ENCODE assay signal across 11 cellular contexts in genomic region chr22:39207141-39208012, GRCh38. TPM values are rescaled to one million over a fixed set of nuclear protein-coding genes. Genes with fewer than 3 reads are reported as not detected.
DNase-seq lines count a peak whose midpoint lies in the region; ATAC-seq, FAIRE-seq and TF ChIP-seq lines count a peak whose summit lies in the region.
"Had no signal": no experiment of that assay in that cellular context is flagged by ENCODE, and none has a peak within 500 bp of the region (broad histone marks: within the 10 kb centered on the region; RNA-seq: fewer than 3 reads in every experiment).

No MANE protein-coding gene starts in this region.

- H3K4me1 ChIP-seq in pancreas, result peaks cover 12% of the 10 kb centered on the region in 3 donors
- H3K4me1 ChIP-seq: psoas muscle had no signal

- FAIRE-seq in pancreas (lab: Jason Lieb, UNC), result no peak

- H3K4me3 ChIP-seq in choroid plexus epithelial cell (ENCODE audit: low read depth, low read length), result no peak overlapping the region
- H3K4me3 ChIP-seq in pancreas, result no peak overlapping the region
- H3K4me3 ChIP-seq: psoas muscle had no signal

- DNase-seq in DMS53 (lab: John Stamatoyannopoulos, UW) (peak; percentile 93), NCI-H146 (lab: John Stamatoyannopoulos, UW) (peak; percentile 63), choroid plexus epithelial cell (ENCODE audit: low read depth) (peak; percentile 47), pancreas (peak; percentile 67 to 91 (median 86)), NCI-H446 treated with DMSO at 0.1 percent for 48 hours (lab: John Stamatoyannopoulos, UW) (no peak), AG20443 (ENCODE audit: low spot score) (no peak), NK-92 (lab: John Stamatoyannopoulos, UW; ENCODE audit: unreplicated experiment) (no peak)
- DNase-seq: effector CD8-positive, alpha-beta T cell; psoas muscle had no signal

- peak; percentile 86 to 95 (median 94) for ATAC-seq in pancreas
- no peak for ATAC-seq in HG03457 (IDR thresholded peaks at IDR 0.05; ENCODE audit: unreplicated experiment)
- ATAC-seq: SK-N-SH treated with all-trans-retinoic acid at 6 μM for 48 hours had no signal

- intact Hi-C loops in pancreas (cut with DNase I), result no loop called here

- H3K36me3 ChIP-seq in pancreas, result no peaks in the 10 kb centered on the region

- peak overlapping the region; percentile 54 to 73 (median 55) for H3K27ac ChIP-seq in pancreas
- H3K27ac ChIP-seq: psoas muscle had no signal

- H3K9me3 ChIP-seq in pancreas, result no peaks in the 10 kb centered on the region
- H3K9me3 ChIP-seq: psoas muscle had no signal

- WGBS in pancreas, 2 donors, result 29 to 32% methylated on average over 15 of the region's 15 CpGs

- no peaks in the 10 kb centered on the region for H3K27me3 ChIP-seq in pancreas

- TF ChIP-seq CTCF in choroid plexus epithelial cell (conservative IDR thresholded peaks at IDR 0.05; ENCODE audit: low read depth, low read length) (no peak), pancreas (IDR thresholded peaks at IDR 0.05) (no peak)

RNA-seq across cellular contexts. Expression of gene PDGFB, which starts 37.4 kb away (rescaled TPM):
- 10 to 100 TPM in 1 of 6 donors, 1 to 10 TPM in 5; 2.7 to 12.1 (median 4.4) TPM for total RNA-seq in pancreas
- 1 to 10 TPM; 4.0 to 4.7 TPM for polyA plus RNA-seq in pancreas

RNA-seq across cellular contexts. Expression of gene CBX7, which starts 54.9 kb away (rescaled TPM):
- 10 to 100 TPM; 17.2 to 28.8 (median 22.3) TPM for total RNA-seq in pancreas
- 10 to 100 TPM; 28.7 to 44.0 TPM for polyA plus RNA-seq in pancreas

Comparison
In these comparisons a context has a peak if more than half of its experiments do, and no peak if none do; other contexts are left out.
1. DNase-seq: peak in DMS53 (single experiment), NCI-H146 (single experiment), choroid plexus epithelial cell (single experiment) and pancreas (6 of 6); none in NCI-H446 treated with DMSO at 0.1 percent for 48 hours (single experiment), AG20443 (single experiment) and NK-92 (single experiment).